In genomic region chr20:33567949-33568348, GRCh38 we compare ENCODE assay signal across 1 cellular context.
TF ChIP-seq lines count a peak whose summit lies in the region.

No MANE protein-coding gene starts in this region.

TF ChIP-seq in H1, 55 proteins besides CTCF, POLR2A, EP300 and RAD21 (continued from another document):
- no peak for TF ChIP-seq SIX5 (IDR thresholded peaks at IDR 0.05; ENCODE audit: low read depth, low read length)
- no peak for TF ChIP-seq USF2 (IDR thresholded peaks at IDR 0.05; ENCODE audit: low read length)
- peak in 1 of 2 experiments; percentile 68; a peak in 1 of 4 replicates for TF ChIP-seq HDAC2 (IDR thresholded peaks at IDR 0.05; ENCODE audit: borderline replicate concordance in 1 of 2, low read depth in 2 of 2, low read length in 2 of 2)
- no peak for TF ChIP-seq SIN3A (conservative IDR thresholded peaks at IDR 0.05 in 1 of 2, IDR thresholded peaks at IDR 0.05 in 1 of 2; ENCODE audit: low read depth in 1 of 2, low read length in 2 of 2)
- TF ChIP-seq KDM1A (IDR thresholded peaks at IDR 0.05; ENCODE audit: borderline replicate concordance, low read length): peak; percentile 96
- no peak for TF ChIP-seq TEAD4 (IDR thresholded peaks at IDR 0.05; ENCODE audit: low read depth, low read length)
TF ChIP-seq in H1: peak in this region for 2.
